In the genomic region with DNA sequence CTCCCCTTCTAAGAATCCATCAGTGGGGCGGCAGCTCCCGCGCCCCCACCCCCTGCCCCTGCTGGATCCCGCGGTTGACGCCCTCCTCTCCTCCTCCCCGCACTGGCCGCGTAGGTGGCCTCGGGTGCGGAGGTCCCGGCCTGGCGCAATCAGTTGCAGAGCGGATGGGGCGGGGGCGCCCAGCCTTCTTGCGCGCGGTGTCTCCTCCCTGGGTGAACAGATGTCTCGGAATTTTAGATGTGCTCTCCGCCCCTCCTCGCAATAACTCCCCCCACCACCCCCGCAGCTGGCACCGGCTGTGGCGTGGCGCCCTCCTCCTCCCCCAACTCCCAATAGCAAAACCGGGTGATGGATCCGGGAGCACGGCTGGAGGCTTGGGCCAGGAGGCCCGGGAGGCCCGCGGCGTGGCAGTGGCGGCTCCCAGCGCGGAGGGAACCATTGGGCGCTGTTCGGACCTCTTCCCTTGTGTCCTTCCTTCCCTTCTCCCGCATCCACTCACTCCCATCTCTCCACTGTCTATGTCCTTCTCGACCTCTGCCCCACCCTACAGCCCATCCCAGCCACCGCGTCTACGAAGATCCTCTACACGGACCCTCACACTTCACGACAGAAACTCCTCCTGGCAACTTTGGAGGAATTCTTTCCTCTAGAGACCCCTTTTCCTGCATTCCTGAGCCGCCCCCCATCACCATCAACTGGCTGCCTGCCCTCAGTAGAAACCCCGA, we compare ENCODE assay signal across 16 cellular contexts. TPM values are rescaled to one million over a fixed set of nuclear protein-coding genes. Genes with fewer than 3 reads are reported as not detected.
"Had no signal": no experiment of that assay in that cellular context is flagged by ENCODE, and none has a peak within 500 bp of the region (broad histone marks: within the 10 kb centered on the region; RNA-seq: fewer than 3 reads in every experiment).

No MANE protein-coding gene starts in this region.

- H3K27ac ChIP-seq: neutrophil, right atrium auricular region, stomach, thoracic aorta, WERI-Rb-1 had no signal

- DNase-seq: activated CD4-positive, alpha-beta T cell treated with anti-CD3 and anti-CD28 coated beads, Interleukin-2, amount 10 ng/mL, durations not matched to agents 24 days and 14 days; activated CD8-positive, alpha-beta memory T cell treated with anti-CD3 and anti-CD28 coated beads for 24 hours; activated naive CD4-positive, alpha-beta T cell treated with anti-CD3 and anti-CD28 coated beads for 36 hours; central memory CD4-positive, alpha-beta T cell; hippocampal formation; left colon; naive thymus-derived CD4-positive, alpha-beta T cell; small intestine; stomach; T-helper 9 cell; WERI-Rb-1 had no signal

- H3K4me3 ChIP-seq: lung, right atrium auricular region, stomach, thoracic aorta had no signal

- H3K9me3 ChIP-seq: neutrophil, right atrium auricular region, stomach, thoracic aorta had no signal

- H3K36me3 ChIP-seq: neutrophil, right atrium auricular region, stomach, thoracic aorta, WERI-Rb-1 had no signal

RNA-seq across cellular contexts. Expression of a gene that starts 11.0 kb away (rescaled TPM):
- total RNA-seq: activated CD4-positive, alpha-beta T cell treated with anti-CD3 and anti-CD28 coated beads, Interleukin-2, amount 10 ng/mL, durations not matched to agents 24 days and 14 days; activated naive CD4-positive, alpha-beta T cell treated with anti-CD3 and anti-CD28 coated beads for 36 hours; lung; naive thymus-derived CD4-positive, alpha-beta T cell; right atrium auricular region; stomach; thoracic aorta; ureter had no signal

RNA-seq across cellular contexts. Expression of a gene that starts 30.0 kb away (rescaled TPM):
- total RNA-seq: activated CD4-positive, alpha-beta T cell treated with anti-CD3 and anti-CD28 coated beads, Interleukin-2, amount 10 ng/mL, durations not matched to agents 24 days and 14 days; naive thymus-derived CD4-positive, alpha-beta T cell had no signal
